ENCODE assay signal across 10 cellular contexts in genomic region chr20:11454966-11455799, GRCh38.
DNase-seq lines count a peak whose midpoint lies in the region; ATAC-seq and TF ChIP-seq lines count a peak whose summit lies in the region.
"Had no signal": no experiment of that assay in that cellular context is flagged by ENCODE, and none has a peak within 500 bp of the region (broad histone marks: within the 10 kb centered on the region; RNA-seq: fewer than 3 reads in every experiment).

No MANE protein-coding gene starts in this region.

- no peaks in the 10 kb centered on the region for H3K4me1 Mint-ChIP-seq in activated T-helper 17 cell treated with anti-CD3 and anti-CD28 coated beads, Interleukin-2, amount 50 U/mL, for 72 hours
- peaks cover 2% of the 10 kb centered on the region for H3K4me1 Mint-ChIP-seq in T-helper 2 cell treated with Interferon-gamma antibody and Interleukin-4, amounts not matched to agents 5 μg/mL and 100 μg/mL, for 36 hours (ENCODE audit: low read depth)

- no peak overlapping the region for H3K4me3 ChIP-seq in mucosa of descending colon
- H3K4me3 ChIP-seq: uterus had no signal

- H3K4me1 ChIP-seq in mucosa of descending colon (ENCODE audit: low read depth) = peaks cover 8% of the 10 kb centered on the region
- H3K4me1 ChIP-seq: parathyroid adenoma had no signal

- H3K36me3 Mint-ChIP-seq in activated T-helper 17 cell treated with anti-CD3 and anti-CD28 coated beads, Interleukin-2, amount 50 U/mL, for 72 hours (ENCODE audit: low read depth) = no peaks in the 10 kb centered on the region
- no peaks in the 10 kb centered on the region for H3K36me3 Mint-ChIP-seq in T-helper 2 cell treated with Interferon-gamma antibody and Interleukin-4, amounts not matched to agents 5 μg/mL and 100 μg/mL, for 36 hours (ENCODE audit: low read depth)

- no peaks in the 10 kb centered on the region for H3K9me3 ChIP-seq in mucosa of descending colon
- H3K9me3 ChIP-seq: uterus had no signal

- H3K36me3 ChIP-seq in mucosa of descending colon (ENCODE audit: low read depth) = no peaks in the 10 kb centered on the region
- H3K36me3 ChIP-seq: uterus had no signal

- no peaks in the 10 kb centered on the region for H3K27me3 Mint-ChIP-seq in activated T-helper 17 cell treated with anti-CD3 and anti-CD28 coated beads, Interleukin-2, amount 50 U/mL, for 72 hours
- no peaks in the 10 kb centered on the region for H3K27me3 Mint-ChIP-seq in T-helper 2 cell treated with Interferon-gamma antibody and Interleukin-4, amounts not matched to agents 5 μg/mL and 100 μg/mL, for 36 hours (ENCODE audit: low read depth)

- DNase-seq in astrocyte of the hippocampus (ENCODE audit: low read depth, low spot score) = peak; percentile 76
- DNase-seq in mucosa of descending colon = peak in 2 of 3 donors; percentile 30 to 35
- no peak for DNase-seq in activated CD4-positive, CD25-positive, alpha-beta regulatory T cell (lab: John Stamatoyannopoulos, UW)
- DNase-seq in T-helper 2 cell treated with Interferon-gamma antibody and Interleukin-4, amounts not matched to agents 5 μg/mL and 100 μg/mL, for 36 hours (ENCODE audit: low spot score) = no peak
- no peak for DNase-seq in activated effector memory CD4-positive, alpha-beta T cell treated with anti-CD3 and anti-CD28 coated beads, Interleukin-2, amount 50 U/mL, for 16 hours

- no peak overlapping the region for H3K27ac Mint-ChIP-seq in activated T-helper 17 cell treated with anti-CD3 and anti-CD28 coated beads, Interleukin-2, amount 50 U/mL, for 72 hours
- no peak overlapping the region for H3K27ac Mint-ChIP-seq in T-helper 2 cell treated with Interferon-gamma antibody and Interleukin-4, amounts not matched to agents 5 μg/mL and 100 μg/mL, for 36 hours

- peaks cover 10% of the 10 kb centered on the region for H3K9me3 Mint-ChIP-seq in activated T-helper 17 cell treated with anti-CD3 and anti-CD28 coated beads, Interleukin-2, amount 50 U/mL, for 72 hours
- H3K9me3 Mint-ChIP-seq in T-helper 2 cell treated with Interferon-gamma antibody and Interleukin-4, amounts not matched to agents 5 μg/mL and 100 μg/mL, for 36 hours = peaks cover 7% of the 10 kb centered on the region

- TF ChIP-seq CTCF in mucosa of descending colon (IDR thresholded peaks at IDR 0.05) = no peak

- H3K4me3 Mint-ChIP-seq in activated T-helper 17 cell treated with anti-CD3 and anti-CD28 coated beads, Interleukin-2, amount 50 U/mL, for 72 hours = no peak overlapping the region
- no peak overlapping the region for H3K4me3 Mint-ChIP-seq in T-helper 2 cell treated with Interferon-gamma antibody and Interleukin-4, amounts not matched to agents 5 μg/mL and 100 μg/mL, for 36 hours

- intact Hi-C loops in mucosa of descending colon (cut with DNase I, micrococcal nuclease) = no loop called here

- ATAC-seq in GM18517 (IDR thresholded peaks at IDR 0.05; ENCODE audit: unreplicated experiment) = peak; percentile 42
- peak; percentile 41 for ATAC-seq in HG03457 (IDR thresholded peaks at IDR 0.05; ENCODE audit: unreplicated experiment)
- ATAC-seq in mucosa of descending colon = peak; percentile 87
- no peak for ATAC-seq in activated T-helper 17 cell treated with anti-CD3 and anti-CD28 coated beads, Interleukin-2, amount 50 U/mL, for 72 hours (replicated peaks)

Comparison
In these comparisons a context has a peak if more than half of its experiments do, and no peak if none do; other contexts are left out.
1. DNase-seq: peak in astrocyte of the hippocampus (single experiment) and mucosa of descending colon (2 of 3); none in activated CD4-positive, CD25-positive, alpha-beta regulatory T cell (0 of 4), T-helper 2 cell treated with Interferon-gamma antibody and Interleukin-4, amounts not matched to agents 5 μg/mL and 100 μg/mL, for 36 hours (single experiment) and activated effector memory CD4-positive, alpha-beta T cell treated with anti-CD3 and anti-CD28 coated beads, Interleukin-2, amount 50 U/mL, for 16 hours (single experiment).